ENCODE assay signal across 9 cellular contexts in genomic region chr19:43462887-43463380, GRCh38. TPM values are rescaled to one million over a fixed set of nuclear protein-coding genes. Genes with fewer than 3 reads are reported as not detected.
DNase-seq lines count a peak whose midpoint lies in the region; ATAC-seq, FAIRE-seq and TF ChIP-seq lines count a peak whose summit lies in the region.
"Had no signal": no experiment of that assay in that cellular context is flagged by ENCODE, and none has a peak within 500 bp of the region (broad histone marks: within the 10 kb centered on the region; RNA-seq: fewer than 3 reads in every experiment).

No MANE protein-coding gene starts in this region.

- no peak overlapping the region for H2AK5ac ChIP-seq in H1 (ENCODE audit: low read depth, low read length)

- H3K4me1 ChIP-seq in CD4-positive, alpha-beta memory T cell (ENCODE audit: insufficient read depth, low read length), result peaks cover 28% of the 10 kb centered on the region
- H3K4me1 ChIP-seq in H1 (replicated peaks in 1 of 4; ENCODE audit: control insufficient read depth in 3 of 4, insufficient read depth in 4 of 4, low read length in 3 of 4) (peaks cover 0 to 8% (median 3%) of the 10 kb centered on the region in 4 experiments; a peak in 4 of 7 replicates), neuron (ENCODE audit: insufficient read depth, low read length) (peaks cover 8% of the 10 kb centered on the region)

- intact Hi-C loops in CD4-positive, alpha-beta memory T cell (cut with micrococcal nuclease), result loop anchor here (1.0 to 5.0 kb wide), 5 partner anchors 12 to 205 kb away; partner anchors contain the start of genes IRGQ, PHLDB3 and ZNF576

- TF ChIP-seq EP300 in H1 (IDR thresholded peaks at IDR 0.05; ENCODE audit: borderline replicate concordance in 1 of 2, low read depth in 2 of 2, low read length in 2 of 2), result no peak

- peak overlapping the region; percentile 67; the same call in 1 of the 2 replicates for H2BK5ac ChIP-seq in H1 (ENCODE audit: low read depth, low read length)

- POLR2A ChIA-PET in CD4-positive, alpha-beta memory T cell (lab: Charles Lee; ENCODE audit: partially characterized antibody), result interaction anchor here (0.9 to 4.9 kb wide), 20 partner anchors 12 to 206 kb away, joined by 3 to 107 read pairs (median 9); partner anchors contain the start of genes ETHE1, IRGQ, PHLDB3 and PINLYP
- POLR2A ChIA-PET in H1 (lab: Charles Lee; ENCODE audit: partially characterized antibody), result interaction anchor here (1.2 to 4.4 kb wide), 7 partner anchors 11 to 161 kb away, joined by 3 to 23 read pairs (median 4); no protein-coding TSS in a partner anchor

- H4K91ac ChIP-seq in H1 (replicated peaks; ENCODE audit: insufficient read length, low read length), result no peak overlapping the region

- no peaks in the 10 kb centered on the region for H3K9me3 Mint-ChIP-seq in CD4-positive, alpha-beta memory T cell

- H3K79me2 ChIP-seq in H1 (ENCODE audit: control insufficient read depth in 1 of 2, insufficient read depth in 2 of 2, low read length in 2 of 2), result no peaks in the 10 kb centered on the region

- WGBS in H1 (ENCODE audit: extremely low coverage in 1 of 2, insufficient coverage in 1 of 2, insufficient read length in 1 of 2, insufficient replicate concordance in 2 of 2, low coverage in 1 of 2, low lambda C conversion rate in 2 of 2, missing lambda C conversion rate in 1 of 2), 2 experiments, result 3% methylated on average over 31 of the region's 32 CpGs; no CpG with 5 or more reads in 1 of the 2 experiments

- H4K20me1 ChIP-seq in H1 (replicated peaks in 1 of 2; ENCODE audit: control insufficient read depth in 1 of 2, insufficient read depth in 2 of 2, low read length in 2 of 2), result no peaks in the 10 kb centered on the region

- peak overlapping the region; percentile 33; the same call in 1 of the 2 replicates for H2BK15ac ChIP-seq in H1 (ENCODE audit: low read length)

- 0 out of 3 replicates have a peak, but pooled peaks of 1 of the 2 experiments have one; percentile 49 for TF ChIP-seq POLR2A in H1 (IDR thresholded peaks at IDR 0.05; ENCODE audit: control extremely low read depth in 1 of 2, low read depth in 2 of 2, low read length in 2 of 2)

- peak overlapping the region; percentile 80 for H3K27ac ChIP-seq in CD4-positive, alpha-beta memory T cell (ENCODE audit: low read depth, low read length)
- H3K27ac ChIP-seq in H1 (ENCODE audit: low read depth, low read length), result peak overlapping the region; percentile 70

- CTCF ChIA-PET in CD4-positive, alpha-beta memory T cell (lab: Charles Lee; ENCODE audit: partially characterized antibody), result interaction anchor here (0.9 to 4.0 kb wide), 12 partner anchors 12 to 133 kb away, joined by 3 to 34 read pairs (median 6); partner anchors contain the start of genes IRGQ, PHLDB3 and ZNF576
- CTCF ChIA-PET in H1 (lab: Charles Lee; ENCODE audit: partially characterized antibody), result interaction anchor here (0.6 to 4.9 kb wide), 8 partner anchors 14 to 897 kb away, joined by 3 to 33 read pairs (median 4); partner anchors contain the start of gene PHLDB3

- no peak overlapping the region for H3K23ac ChIP-seq in H1 (ENCODE audit: insufficient read length)

- peak overlapping the region; percentile 90 to 98 (median 94) for H3K4me3 Mint-ChIP-seq in CD4-positive, alpha-beta memory T cell

- no peaks in the 10 kb centered on the region for H3K36me3 ChIP-seq in CD4-positive, alpha-beta memory T cell (ENCODE audit: insufficient read depth, low read length)
- H3K36me3 ChIP-seq in H1 (ENCODE audit: control insufficient read depth in 2 of 4, insufficient read depth in 4 of 4, low read length in 3 of 4), result no peaks in the 10 kb centered on the region
- H3K36me3 ChIP-seq in neuron (ENCODE audit: insufficient read depth, low read length), result no peaks in the 10 kb centered on the region

- TF ChIP-seq CTCF in H1 (IDR thresholded peaks at IDR 0.05; ENCODE audit: control extremely low read depth in 1 of 3, insufficient read depth in 1 of 3, low read depth in 1 of 3, low read length in 3 of 3), result no peak

- peak overlapping the region; percentile 85; the same call in 1 of the 2 replicates for H4K8ac ChIP-seq in H1 (ENCODE audit: extremely low read depth, insufficient read depth, low read length)

- H2BK12ac ChIP-seq in H1 (ENCODE audit: low read depth, low read length), result peak overlapping the region; percentile 10; the same call in 1 of the 2 replicates

- H4K5ac ChIP-seq in H1 (ENCODE audit: insufficient read length, low read depth, low read length), result no peak overlapping the region

- peaks cover 0 to 2% of the 10 kb centered on the region in 2 donors for H3K36me3 Mint-ChIP-seq in CD4-positive, alpha-beta memory T cell

- H3K9ac ChIP-seq in H1 (replicated peaks in 1 of 4; ENCODE audit: extremely low read depth in 1 of 4, low read depth in 3 of 4, low read length in 3 of 4), result peak overlapping the region in 3 of 4 experiments; percentile 66 to 78 (median 76); a peak in 6 of 7 replicates

- H2AFZ ChIP-seq in H1 (ENCODE audit: low read length) (peak overlapping the region; percentile 99; the same call in 1 of the 2 replicates), neuron (ENCODE audit: low read depth, low read length) (peak overlapping the region; percentile 75)

- H3K27ac Mint-ChIP-seq in CD4-positive, alpha-beta memory T cell, result peak overlapping the region; percentile 95 to 100 (median 99)

- H3K18ac ChIP-seq in H1 (ENCODE audit: extremely low read depth, low read length), result no peak overlapping the region

- no peak overlapping the region for H2BK20ac ChIP-seq in H1 (ENCODE audit: low read length)

- TF ChIP-seq RAD21 in H1 (IDR thresholded peaks at IDR 0.05 in 1 of 2, conservative IDR thresholded peaks at IDR 0.05 in 1 of 2; ENCODE audit: low read depth in 2 of 2, low read length in 2 of 2), result peak in 1 of 2 experiments; percentile 9; a peak in 1 of 4 replicates

- DNase-seq in CD4-positive, alpha-beta memory T cell, result no peak
- DNase-seq in NCI-H128 (lab: John Stamatoyannopoulos, UW; ENCODE audit: unreplicated experiment) (peak; percentile 61), H1 (ENCODE audit: low read depth in 1 of 2, low spot score in 2 of 2) (peak in 1 of 2 experiments; percentile 93), kidney tubule cell (ENCODE audit: low spot score) (no peak), cerebellar cortex (ENCODE audit: low spot score) (no peak), AG20443 (ENCODE audit: low spot score) (no peak)

- peaks cover 13% of the 10 kb centered on the region for H3K23me2 ChIP-seq in H1 (ENCODE audit: low read depth, low read length)

- peaks cover 21 to 58% (median 37%) of the 10 kb centered on the region in 4 donors for H3K4me1 Mint-ChIP-seq in CD4-positive, alpha-beta memory T cell

- H3K79me1 ChIP-seq in H1 (ENCODE audit: low read depth, low read length), result no peaks in the 10 kb centered on the region

- no peak overlapping the region for H3K56ac ChIP-seq in H1 (replicated peaks; ENCODE audit: insufficient read length, low read depth, low read length)

- H3K4me3 ChIP-seq in CD4-positive, alpha-beta memory T cell (ENCODE audit: low read length in 2 of 2), result peak overlapping the region; percentile 34 to 98
- H3K4me3 ChIP-seq in H1 (ENCODE audit: extremely low read depth in 1 of 4, insufficient read depth in 2 of 4, low read depth in 3 of 4, low read length in 4 of 4) (peak overlapping the region; percentile 42 to 81 (median 70)), neuron (ENCODE audit: low read length) (peak overlapping the region; percentile 60)

- no peak overlapping the region for H3K14ac ChIP-seq in H1 (ENCODE audit: insufficient read length)

- no peak for ATAC-seq in GM21528 (IDR thresholded peaks at IDR 0.05; ENCODE audit: low FRiP score, unreplicated experiment)

- no peaks in the 10 kb centered on the region for H3K9me3 ChIP-seq in CD4-positive, alpha-beta memory T cell (ENCODE audit: control insufficient read depth in 1 of 2, low read length in 2 of 2)
- no peaks in the 10 kb centered on the region for H3K9me3 ChIP-seq in H1 (ENCODE audit: insufficient read depth in 2 of 2, low read depth in 1 of 2, low read length in 1 of 2)
- no peaks in the 10 kb centered on the region for H3K9me3 ChIP-seq in neuron (ENCODE audit: low read length)

- peak overlapping the region; percentile 87 to 94 for H3K4me2 ChIP-seq in H1 (ENCODE audit: insufficient read depth in 1 of 2, low read depth in 2 of 2, low read length in 2 of 2)

- H3K27me3 ChIP-seq in CD4-positive, alpha-beta memory T cell (ENCODE audit: insufficient read depth, low read length), result no peaks in the 10 kb centered on the region
- peaks cover 0 to 25% (median 15%) of the 10 kb centered on the region in 4 experiments; a peak in 6 of 7 replicates for H3K27me3 ChIP-seq in H1 (replicated peaks in 1 of 4; ENCODE audit: control insufficient read depth in 3 of 4, extremely low read depth in 1 of 4, insufficient read depth in 3 of 4, low read length in 3 of 4)
- no peaks in the 10 kb centered on the region for H3K27me3 ChIP-seq in neuron (ENCODE audit: insufficient read depth, low read length)

- no peak overlapping the region for H2BK120ac ChIP-seq in H1 (replicated peaks; ENCODE audit: low read depth, low read length)

- FAIRE-seq in H1 (lab: Jason Lieb, UNC), result no peak
- FAIRE-seq: islet of Langerhans had no signal

- H3K27me3 Mint-ChIP-seq in CD4-positive, alpha-beta memory T cell, result no peaks in the 10 kb centered on the region

- H3K4ac ChIP-seq in H1 (replicated peaks; ENCODE audit: insufficient read length, low read depth, low read length), result peak overlapping the region; percentile 12

RNA-seq across cellular contexts. Expression of gene LYPD3, which starts 2.5 kb away (rescaled TPM):
- 1 to 10 TPM; 3.3 to 3.7 TPM for total RNA-seq in CD4-positive, alpha-beta memory T cell
- 1 to 10 TPM; 4.4 to 5.9 TPM for polyA plus RNA-seq in CD4-positive, alpha-beta memory T cell
- 4.0 and 4.1 TPM in 2 replicates for total RNA-seq in H1 (2021; fragmentation: NEBNext Ultra II Directional; extraction: Animal tissue kit (Norgen Biotek cat#: 25700))
- polyA plus RNA-seq in H1 (2011; rRNA removed), result 16.4 and 18.4 TPM in 2 replicates
- 7.3 TPM for polyA plus RNA-seq in H1 (2011; cell fraction: cytosol; rRNA removed)
- polyA plus RNA-seq in H1 (2011; cell fraction: nucleus; rRNA removed), result 10.4 TPM
- polyA plus RNA-seq in H1 (2012, experiment 1 of 2), result 4.2 to 7.0 TPM (median 5.4 TPM) in 4 replicates
- 5.2 TPM for polyA plus RNA-seq in H1 (2012, experiment 2 of 2)
- polyA plus RNA-seq in H1 (2013, experiment 1 of 2), result 6.0 TPM
- 5.9 TPM for polyA plus RNA-seq in H1 (2013, experiment 2 of 2)
- polyA minus RNA-seq in H1 (2011; rRNA and poly(A)+ RNA removed), result 2.0 and 2.5 TPM in 2 replicates
- 3.4 TPM for polyA minus RNA-seq in H1 (2011; cell fraction: cytosol; rRNA and poly(A)+ RNA removed)
- 3.5 TPM for polyA minus RNA-seq in H1 (2011; cell fraction: nucleus; rRNA and poly(A)+ RNA removed)

RNA-seq across cellular contexts. Expression of gene PHLDB3, which starts 41.6 kb away (rescaled TPM):
- total RNA-seq in CD4-positive, alpha-beta memory T cell, result 10 to 100 TPM; 36.9 to 47.3 TPM
- polyA plus RNA-seq in CD4-positive, alpha-beta memory T cell, result 1 to 10 TPM; 1.3 to 5.5 TPM
- 7.5 and 8.5 TPM in 2 replicates for total RNA-seq in H1 (2021; fragmentation: NEBNext Ultra II Directional; extraction: Animal tissue kit (Norgen Biotek cat#: 25700))
- 4.0 and 6.5 TPM in 2 replicates for polyA plus RNA-seq in H1 (2011; rRNA removed)
- 6.4 TPM for polyA plus RNA-seq in H1 (2011; cell fraction: cytosol; rRNA removed)
- polyA plus RNA-seq in H1 (2011; cell fraction: nucleus; rRNA removed), result 15.0 TPM
- 4.4 to 7.9 TPM (median 7.4 TPM) in 4 replicates for polyA plus RNA-seq in H1 (2012, experiment 1 of 2)
- 4.7 TPM for polyA plus RNA-seq in H1 (2012, experiment 2 of 2)
- 5.8 TPM for polyA plus RNA-seq in H1 (2013, experiment 1 of 2)
- 6.0 TPM for polyA plus RNA-seq in H1 (2013, experiment 2 of 2)
- polyA minus RNA-seq in H1 (2011; rRNA and poly(A)+ RNA removed), result 3.1 and 3.2 TPM in 2 replicates
- polyA minus RNA-seq in H1 (2011; cell fraction: cytosol; rRNA and poly(A)+ RNA removed), result 6.4 TPM
- 9.0 TPM for polyA minus RNA-seq in H1 (2011; cell fraction: nucleus; rRNA and poly(A)+ RNA removed)

RNA-seq across cellular contexts. Expression of gene TEX101, which starts 48.2 kb away (rescaled TPM):
- total RNA-seq in CD4-positive, alpha-beta memory T cell, result not detected
- not detected for polyA plus RNA-seq in CD4-positive, alpha-beta memory T cell
- not detected in 2 replicates for total RNA-seq in H1 (2021; fragmentation: NEBNext Ultra II Directional; extraction: Animal tissue kit (Norgen Biotek cat#: 25700))
- 0.06 and 0.12 TPM in 2 replicates for polyA plus RNA-seq in H1 (2011; rRNA removed)
- polyA plus RNA-seq in H1 (2011; cell fraction: cytosol; rRNA removed), result 0.19 TPM
- 0.07 TPM for polyA plus RNA-seq in H1 (2011; cell fraction: nucleus; rRNA removed)
- 0.36 TPM in 1 of 4 replicates, not detected in the others for polyA plus RNA-seq in H1 (2012, experiment 1 of 2)
- not detected for polyA plus RNA-seq in H1 (2012, experiment 2 of 2)
- polyA plus RNA-seq in H1 (2013, experiment 1 of 2), result 0.12 TPM
- not detected for polyA plus RNA-seq in H1 (2013, experiment 2 of 2)
- not detected in 2 replicates for polyA minus RNA-seq in H1 (2011; rRNA and poly(A)+ RNA removed)
- not detected for polyA minus RNA-seq in H1 (2011; cell fraction: cytosol; rRNA and poly(A)+ RNA removed)
- polyA minus RNA-seq in H1 (2011; cell fraction: nucleus; rRNA and poly(A)+ RNA removed), result not detected
